Comparison of ENCODE assay signal across 1 cellular context in the genomic region with DNA sequence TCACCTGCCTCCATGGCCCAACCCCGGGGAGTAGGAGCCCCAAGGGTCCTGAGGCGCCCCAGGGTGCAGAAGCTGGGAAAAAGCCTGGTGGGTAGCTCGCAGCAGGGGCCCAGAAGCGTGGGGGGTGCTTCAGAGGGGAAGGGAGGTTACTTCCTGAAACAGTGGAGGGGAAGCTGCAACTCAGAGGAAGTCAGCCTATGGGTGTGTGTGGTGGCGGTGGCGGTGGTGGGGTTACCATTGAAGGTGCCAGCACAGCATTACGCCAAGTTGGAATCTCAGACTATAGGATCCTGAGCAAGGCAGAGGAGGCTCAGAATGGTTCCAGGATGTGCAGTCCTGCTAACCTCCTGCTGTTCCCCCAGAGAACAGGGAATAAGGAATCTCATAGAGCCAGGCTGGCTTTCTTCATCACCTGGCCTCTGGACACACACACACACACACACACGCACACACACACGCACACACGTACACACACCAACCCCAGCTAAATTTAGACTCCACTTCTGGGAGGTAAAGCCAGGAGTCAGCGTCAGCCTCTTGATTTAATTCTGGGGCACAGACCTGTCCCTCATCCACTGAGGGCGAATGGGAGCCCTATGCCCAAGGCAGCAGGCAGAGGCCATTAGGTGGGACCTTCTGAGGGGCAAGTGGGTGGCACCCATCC.
A peak's percentile ranks its signal among the peaks of the same experiment; 100 is the strongest.
TF ChIP-seq lines count a peak whose summit lies in the region.

No MANE protein-coding gene starts in this region.

TF ChIP-seq in IMR-90, 13 proteins besides CTCF, POLR2A, EP300 and RAD21:
- TF ChIP-seq CHD1 (IDR thresholded peaks at IDR 0.05; ENCODE audit: low read depth, low read length) (0 out of 2 replicates have a peak, but pooled peaks have one; percentile 11), MAFK (IDR thresholded peaks at IDR 0.05; ENCODE audit: low read depth, low read length) (no peak), MAZ (IDR thresholded peaks at IDR 0.05; ENCODE audit: borderline replicate concordance, low read depth, low read length) (no peak), FOS (IDR thresholded peaks at IDR 0.05; ENCODE audit: low read depth, low read length) (no peak), RCOR1 (IDR thresholded peaks at IDR 0.05; ENCODE audit: insufficient replicate concordance, low read length) (no peak), NFE2L2 (IDR thresholded peaks at IDR 0.05; ENCODE audit: low read depth, low read length) (no peak)
- TF ChIP-seq, protein P1, sequence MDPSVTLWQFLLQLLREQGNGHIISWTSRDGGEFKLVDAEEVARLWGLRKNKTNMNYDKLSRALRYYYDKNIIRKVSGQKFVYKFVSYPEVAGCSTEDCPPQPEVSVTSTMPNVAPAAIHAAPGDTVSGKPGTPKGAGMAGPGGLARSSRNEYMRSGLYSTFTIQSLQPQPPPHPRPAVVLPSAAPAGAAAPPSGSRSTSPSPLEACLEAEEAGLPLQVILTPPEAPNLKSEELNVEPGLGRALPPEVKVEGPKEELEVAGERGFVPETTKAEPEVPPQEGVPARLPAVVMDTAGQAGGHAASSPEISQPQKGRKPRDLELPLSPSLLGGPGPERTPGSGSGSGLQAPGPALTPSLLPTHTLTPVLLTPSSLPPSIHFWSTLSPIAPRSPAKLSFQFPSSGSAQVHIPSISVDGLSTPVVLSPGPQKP (IDR thresholded peaks at IDR 0.05; ENCODE audit: borderline replicate concordance, low read depth, low read length): no peak
